12 cellular contexts compared by ENCODE assay signal in the genomic region with DNA sequence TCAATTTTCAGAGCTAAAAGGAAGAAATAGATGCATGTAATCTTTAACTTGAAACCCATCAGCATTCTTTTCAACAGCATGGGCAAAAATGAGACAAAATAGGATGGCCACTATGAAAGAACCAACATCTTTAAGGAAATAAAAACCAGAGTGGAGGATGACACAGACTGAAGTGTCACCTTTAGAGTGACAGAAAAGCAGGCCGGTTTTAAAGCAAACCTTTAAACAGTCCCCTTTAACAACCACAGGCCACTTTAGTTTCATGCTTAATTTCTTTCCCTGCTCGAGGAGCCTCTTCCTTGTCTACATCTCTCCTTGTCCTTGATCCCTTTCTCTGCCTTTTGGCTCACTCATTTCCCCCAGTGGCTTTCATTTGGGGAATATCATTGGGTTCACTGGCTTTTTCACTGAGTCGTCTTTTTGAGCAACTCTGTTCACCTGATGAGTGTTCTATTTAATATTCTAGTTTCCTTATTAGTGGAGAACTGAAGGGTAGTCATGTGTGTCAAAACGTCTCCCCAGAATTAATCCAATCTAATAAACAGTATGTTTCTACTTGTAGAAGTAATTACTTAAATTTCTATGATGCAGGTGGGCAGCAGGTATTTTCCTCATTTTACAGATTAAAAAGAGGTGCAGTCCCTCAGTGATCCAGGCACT.
DNase-seq lines count a peak whose midpoint lies in the region; ATAC-seq, FAIRE-seq and TF ChIP-seq lines count a peak whose summit lies in the region.
"Had no signal": no experiment of that assay in that cellular context is flagged by ENCODE, and none has a peak within 500 bp of the region (broad histone marks: within the 10 kb centered on the region; RNA-seq: fewer than 3 reads in every experiment).

No MANE protein-coding gene starts in this region.

- H3K9me3 Mint-ChIP-seq in naive B cell: no peaks in the 10 kb centered on the region

- TF ChIP-seq CTCF in colonic mucosa (IDR thresholded peaks at IDR 0.05): no peak

- H3K4me1 ChIP-seq in colonic mucosa: no peaks in the 10 kb centered on the region

- FAIRE-seq in GM12892 (lab: Jason Lieb, UNC): peak; percentile 21

- no peak overlapping the region for H3K27ac ChIP-seq in colonic mucosa
- H3K27ac ChIP-seq: neutrophil had no signal

- TF ChIP-seq POLR2A in GM12892 (IDR thresholded peaks at IDR 0.05; ENCODE audit: low read depth, low read length): no peak

- H3K36me3 ChIP-seq in colonic mucosa: no peaks in the 10 kb centered on the region
- H3K36me3 ChIP-seq: neutrophil had no signal

- no peak overlapping the region for H3K9ac ChIP-seq in colonic mucosa (ENCODE audit: low read depth in 2 of 2, low read length in 2 of 2)

- ATAC-seq in GM21381 (IDR thresholded peaks at IDR 0.05; ENCODE audit: unreplicated experiment) (peak; percentile 51), HG03378 (IDR thresholded peaks at IDR 0.05; ENCODE audit: unreplicated experiment) (peak; percentile 42), naive B cell (ENCODE audit: low read depth in 2 of 2) (peak; percentile 18 to 21)

- no peak for DNase-seq in GM12892 (ENCODE audit: insufficient read length)
- no peak for DNase-seq in naive B cell
- DNase-seq in stimulated activated CD4-positive, alpha-beta T cell treated with anti-CD3 and anti-CD28 coated beads, Interleukin-4, amount 100 ng/mL, for 24 hours: no peak
- no peak for DNase-seq in COLO829 (ENCODE audit: low spot score)
- no peak for DNase-seq in posterior vena cava (ENCODE audit: low spot score)
- no peak for DNase-seq in colonic mucosa
- DNase-seq: DMS79 treated with DMSO at 0.1 percent for 48 hours, IMR-90, NCI-H748 treated with DMSO at 0.1 percent for 48 hours had no signal

- peak overlapping the region in 6 of 8 donors; percentile 38 to 83 (median 52) for H3K4me3 Mint-ChIP-seq in naive B cell

- H3K36me3 Mint-ChIP-seq in naive B cell: no peaks in the 10 kb centered on the region

- intact Hi-C loops in posterior vena cava (cut with DNase I): no loop called here
- intact Hi-C loops in colonic mucosa (cut with DNase I): no loop called here

- peak overlapping the region; percentile 85 to 97 (median 94) for H3K27ac Mint-ChIP-seq in naive B cell

- H3K4me1 Mint-ChIP-seq in naive B cell: peaks cover 45 to 55% (median 47%) of the 10 kb centered on the region in 3 donors

- no peaks in the 10 kb centered on the region for H3K27me3 Mint-ChIP-seq in naive B cell

- H3K9me3 ChIP-seq in colonic mucosa: no peaks in the 10 kb centered on the region
- H3K9me3 ChIP-seq: neutrophil had no signal

- H3K27me3 ChIP-seq in colonic mucosa: no peaks in the 10 kb centered on the region
- H3K27me3 ChIP-seq: neutrophil had no signal

- H3K4me3 ChIP-seq in colonic mucosa: no peak overlapping the region
